In the genomic region with DNA sequence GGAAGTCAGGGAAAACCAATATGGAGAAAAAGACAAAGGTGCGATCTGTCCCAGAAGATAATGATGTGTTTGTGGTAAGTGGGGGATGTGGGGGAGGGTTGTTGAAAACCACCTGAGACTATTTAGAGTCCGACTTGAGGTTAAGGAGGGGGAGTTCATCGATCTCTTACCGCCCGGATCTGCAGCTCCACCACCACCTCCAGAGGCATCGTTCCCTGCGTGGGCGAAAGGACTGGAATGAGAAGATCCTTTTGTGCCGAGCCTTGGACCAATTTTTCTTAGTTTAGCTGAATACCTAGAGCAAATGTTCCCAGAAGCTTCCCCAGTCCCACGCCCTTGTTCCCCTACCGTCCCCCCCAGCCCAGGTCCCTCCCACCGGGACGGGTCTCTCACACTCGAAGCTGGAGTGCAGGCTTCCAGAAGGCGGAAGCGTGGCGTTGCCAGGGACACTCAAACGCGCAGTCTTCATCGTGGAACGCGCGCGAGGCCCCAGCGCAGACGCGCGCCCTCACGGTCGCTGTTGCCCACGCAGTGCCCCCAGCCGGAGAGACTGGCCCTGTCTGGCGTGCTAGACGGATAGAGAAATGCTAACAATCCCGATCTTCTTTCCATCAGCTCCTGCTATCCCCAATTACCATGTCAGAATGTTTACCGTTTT, we compare ENCODE assay signal across 1 cellular context.
TF ChIP-seq lines count a peak whose summit lies in the region.

A gene with protein sequence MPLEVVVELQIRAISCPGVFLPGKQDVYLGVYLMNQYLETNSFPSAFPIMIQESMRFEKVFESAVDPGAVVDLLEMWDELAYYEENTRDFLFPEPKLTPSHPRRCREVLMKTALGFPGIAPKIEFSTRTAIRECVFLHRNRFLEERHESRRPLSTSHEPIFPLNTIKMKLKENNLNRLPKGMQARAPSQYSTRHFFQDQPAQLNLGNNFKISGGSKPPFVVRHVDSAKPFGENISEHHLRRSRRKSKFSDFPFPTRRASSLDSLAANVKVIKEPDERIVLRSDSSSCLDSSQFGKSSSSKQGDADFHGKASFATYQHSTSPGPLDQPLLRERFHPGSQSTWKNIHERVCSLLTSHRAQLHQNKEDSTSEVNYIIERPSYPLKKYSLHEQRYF (minus strand): TSS at position 439 of the 658 bp plus-strand sequence. CDS start 230 bp downstream, at position 209.

TF ChIP-seq in GM12878, 131 proteins besides CTCF, POLR2A, EP300 and RAD21 (continued from another document):
- TF ChIP-seq, protein P1, sequence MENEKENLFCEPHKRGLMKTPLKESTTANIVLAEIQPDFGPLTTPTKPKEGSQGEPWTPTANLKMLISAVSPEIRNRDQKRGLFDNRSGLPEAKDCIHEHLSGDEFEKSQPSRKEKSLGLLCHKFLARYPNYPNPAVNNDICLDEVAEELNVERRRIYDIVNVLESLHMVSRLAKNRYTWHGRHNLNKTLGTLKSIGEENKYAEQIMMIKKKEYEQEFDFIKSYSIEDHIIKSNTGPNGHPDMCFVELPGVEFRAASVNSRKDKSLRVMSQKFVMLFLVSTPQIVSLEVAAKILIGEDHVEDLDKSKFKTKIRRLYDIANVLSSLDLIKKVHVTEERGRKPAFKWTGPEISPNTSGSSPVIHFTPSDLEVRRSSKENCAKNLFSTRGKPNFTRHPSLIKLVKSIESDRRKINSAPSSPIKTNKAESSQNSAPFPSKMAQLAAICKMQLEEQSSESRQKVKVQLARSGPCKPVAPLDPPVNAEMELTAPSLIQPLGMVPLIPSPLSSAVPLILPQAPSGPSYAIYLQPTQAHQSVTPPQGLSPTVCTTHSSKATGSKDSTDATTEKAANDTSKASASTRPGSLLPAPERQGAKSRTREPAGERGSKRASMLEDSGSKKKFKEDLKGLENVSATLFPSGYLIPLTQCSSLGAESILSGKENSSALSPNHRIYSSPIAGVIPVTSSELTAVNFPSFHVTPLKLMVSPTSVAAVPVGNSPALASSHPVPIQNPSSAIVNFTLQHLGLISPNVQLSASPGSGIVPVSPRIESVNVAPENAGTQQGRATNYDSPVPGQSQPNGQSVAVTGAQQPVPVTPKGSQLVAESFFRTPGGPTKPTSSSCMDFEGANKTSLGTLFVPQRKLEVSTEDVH (IDR thresholded peaks at IDR 0.05; ENCODE audit: low read depth, partially characterized antibody) = no peak
- TF ChIP-seq JUND (IDR thresholded peaks at IDR 0.05; ENCODE audit: low read depth, low read length) (no peak), ZNF274 (IDR thresholded peaks at IDR 0.05; ENCODE audit: insufficient read depth, insufficient read length) (no peak), SMAD1 (IDR thresholded peaks at IDR 0.05; ENCODE audit: low read depth, partially characterized antibody) (no peak), MEF2B (IDR thresholded peaks at IDR 0.05; ENCODE audit: partially characterized antibody, poor library complexity, severe bottlenecking) (peak; percentile 79), TCF12 (IDR thresholded peaks at IDR 0.05; ENCODE audit: low read depth, low read length) (no peak), ZNF207 (IDR thresholded peaks at IDR 0.05; ENCODE audit: borderline replicate concordance) (no peak), CHD4 (IDR thresholded peaks at IDR 0.05) (no peak), POU2F2 (IDR thresholded peaks at IDR 0.05; ENCODE audit: borderline replicate concordance, low read depth, low read length) (peak; percentile 27; the same call in 1 of the 3 replicates), SMARCA5 (IDR thresholded peaks at IDR 0.05) (peak; percentile 67; the same call in 1 of the 2 replicates), MTA3 (IDR thresholded peaks at IDR 0.05; ENCODE audit: borderline replicate concordance, low read length) (peak; percentile 84; the same call in 1 of the 2 replicates)
- TF ChIP-seq, protein P2, sequence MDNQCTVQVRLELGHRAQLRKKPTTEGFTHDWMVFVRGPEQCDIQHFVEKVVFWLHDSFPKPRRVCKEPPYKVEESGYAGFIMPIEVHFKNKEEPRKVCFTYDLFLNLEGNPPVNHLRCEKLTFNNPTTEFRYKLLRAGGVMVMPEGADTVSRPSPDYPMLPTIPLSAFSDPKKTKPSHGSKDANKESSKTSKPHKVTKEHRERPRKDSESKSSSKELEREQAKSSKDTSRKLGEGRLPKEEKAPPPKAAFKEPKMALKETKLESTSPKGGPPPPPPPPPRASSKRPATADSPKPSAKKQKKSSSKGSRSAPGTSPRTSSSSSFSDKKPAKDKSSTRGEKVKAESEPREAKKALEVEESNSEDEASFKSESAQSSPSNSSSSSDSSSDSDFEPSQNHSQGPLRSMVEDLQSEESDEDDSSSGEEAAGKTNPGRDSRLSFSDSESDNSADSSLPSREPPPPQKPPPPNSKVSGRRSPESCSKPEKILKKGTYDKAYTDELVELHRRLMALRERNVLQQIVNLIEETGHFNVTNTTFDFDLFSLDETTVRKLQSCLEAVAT (IDR thresholded peaks at IDR 0.05) = peak; percentile 90
- TF ChIP-seq, protein P3, sequence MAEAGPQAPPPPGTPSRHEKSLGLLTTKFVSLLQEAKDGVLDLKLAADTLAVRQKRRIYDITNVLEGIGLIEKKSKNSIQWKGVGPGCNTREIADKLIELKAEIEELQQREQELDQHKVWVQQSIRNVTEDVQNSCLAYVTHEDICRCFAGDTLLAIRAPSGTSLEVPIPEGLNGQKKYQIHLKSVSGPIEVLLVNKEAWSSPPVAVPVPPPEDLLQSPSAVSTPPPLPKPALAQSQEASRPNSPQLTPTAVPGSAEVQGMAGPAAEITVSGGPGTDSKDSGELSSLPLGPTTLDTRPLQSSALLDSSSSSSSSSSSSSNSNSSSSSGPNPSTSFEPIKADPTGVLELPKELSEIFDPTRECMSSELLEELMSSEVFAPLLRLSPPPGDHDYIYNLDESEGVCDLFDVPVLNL (IDR thresholded peaks at IDR 0.05; ENCODE audit: low read depth, low read length) = no peak
- TF ChIP-seq, protein P4, sequence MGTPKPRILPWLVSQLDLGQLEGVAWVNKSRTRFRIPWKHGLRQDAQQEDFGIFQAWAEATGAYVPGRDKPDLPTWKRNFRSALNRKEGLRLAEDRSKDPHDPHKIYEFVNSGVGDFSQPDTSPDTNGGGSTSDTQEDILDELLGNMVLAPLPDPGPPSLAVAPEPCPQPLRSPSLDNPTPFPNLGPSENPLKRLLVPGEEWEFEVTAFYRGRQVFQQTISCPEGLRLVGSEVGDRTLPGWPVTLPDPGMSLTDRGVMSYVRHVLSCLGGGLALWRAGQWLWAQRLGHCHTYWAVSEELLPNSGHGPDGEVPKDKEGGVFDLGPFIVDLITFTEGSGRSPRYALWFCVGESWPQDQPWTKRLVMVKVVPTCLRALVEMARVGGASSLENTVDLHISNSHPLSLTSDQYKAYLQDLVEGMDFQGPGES (IDR thresholded peaks at IDR 0.05) = no peak
- TF ChIP-seq, protein P5, sequence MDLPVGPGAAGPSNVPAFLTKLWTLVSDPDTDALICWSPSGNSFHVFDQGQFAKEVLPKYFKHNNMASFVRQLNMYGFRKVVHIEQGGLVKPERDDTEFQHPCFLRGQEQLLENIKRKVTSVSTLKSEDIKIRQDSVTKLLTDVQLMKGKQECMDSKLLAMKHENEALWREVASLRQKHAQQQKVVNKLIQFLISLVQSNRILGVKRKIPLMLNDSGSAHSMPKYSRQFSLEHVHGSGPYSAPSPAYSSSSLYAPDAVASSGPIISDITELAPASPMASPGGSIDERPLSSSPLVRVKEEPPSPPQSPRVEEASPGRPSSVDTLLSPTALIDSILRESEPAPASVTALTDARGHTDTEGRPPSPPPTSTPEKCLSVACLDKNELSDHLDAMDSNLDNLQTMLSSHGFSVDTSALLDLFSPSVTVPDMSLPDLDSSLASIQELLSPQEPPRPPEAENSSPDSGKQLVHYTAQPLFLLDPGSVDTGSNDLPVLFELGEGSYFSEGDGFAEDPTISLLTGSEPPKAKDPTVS (IDR thresholded peaks at IDR 0.05; ENCODE audit: low read depth, low read length) = no peak
- TF ChIP-seq, protein P6, sequence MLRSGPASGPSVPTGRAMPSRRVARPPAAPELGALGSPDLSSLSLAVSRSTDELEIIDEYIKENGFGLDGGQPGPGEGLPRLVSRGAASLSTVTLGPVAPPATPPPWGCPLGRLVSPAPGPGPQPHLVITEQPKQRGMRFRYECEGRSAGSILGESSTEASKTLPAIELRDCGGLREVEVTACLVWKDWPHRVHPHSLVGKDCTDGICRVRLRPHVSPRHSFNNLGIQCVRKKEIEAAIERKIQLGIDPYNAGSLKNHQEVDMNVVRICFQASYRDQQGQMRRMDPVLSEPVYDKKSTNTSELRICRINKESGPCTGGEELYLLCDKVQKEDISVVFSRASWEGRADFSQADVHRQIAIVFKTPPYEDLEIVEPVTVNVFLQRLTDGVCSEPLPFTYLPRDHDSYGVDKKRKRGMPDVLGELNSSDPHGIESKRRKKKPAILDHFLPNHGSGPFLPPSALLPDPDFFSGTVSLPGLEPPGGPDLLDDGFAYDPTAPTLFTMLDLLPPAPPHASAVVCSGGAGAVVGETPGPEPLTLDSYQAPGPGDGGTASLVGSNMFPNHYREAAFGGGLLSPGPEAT (IDR thresholded peaks at IDR 0.05; ENCODE audit: low read depth) = peak; percentile 80
